In genomic region chr3:188729422-188729821, GRCh38 we compare ENCODE assay signal across 35 cellular contexts.
DNase-seq lines count a peak whose midpoint lies in the region; ATAC-seq and TF ChIP-seq lines count a peak whose summit lies in the region.
"Had no signal": no experiment of that assay in that cellular context is flagged by ENCODE, and none has a peak within 500 bp of the region (broad histone marks: within the 10 kb centered on the region; RNA-seq: fewer than 3 reads in every experiment).

No MANE protein-coding gene starts in this region.

- H3K27ac Mint-ChIP-seq in type B pancreatic cell (no peak overlapping the region), MCF 10A (ENCODE audit: low read depth, unreplicated experiment) (no peak overlapping the region)
- no peak overlapping the region for H3K27ac Mint-ChIP-seq in CD4-positive, alpha-beta T cell
- H3K27ac Mint-ChIP-seq: activated CD8-positive, alpha-beta memory T cell treated with anti-CD3 and anti-CD28 coated beads, Interleukin-2, amount 10 ng/mL, durations not matched to agents 7 days and 5 days; activated naive CD8-positive, alpha-beta T cell treated with anti-CD3 and anti-CD28 coated beads for 36 hours had no signal

- no peak overlapping the region for H3K9ac ChIP-seq in KMS-11
- H3K9ac ChIP-seq in SK-N-MC (ENCODE audit: insufficient read length): no peak overlapping the region
- H3K9ac ChIP-seq: BLaER1, parathyroid adenoma had no signal

- BruUV-seq in MCF 10A (replicated peaks; lab: Mats Ljungman, UMichigan): no TSS peak

- peaks cover 9% of the 10 kb centered on the region; the same call in 1 of the 2 replicates for H3K36me3 ChIP-seq in DOHH2 (ENCODE audit: control insufficient read depth, low read length)
- H3K36me3 ChIP-seq in KMS-11 (ENCODE audit: insufficient read depth): no peaks in the 10 kb centered on the region
- H3K36me3 ChIP-seq in SK-N-MC (ENCODE audit: insufficient read depth, low read length): no peaks in the 10 kb centered on the region
- H3K36me3 ChIP-seq: BLaER1, breast epithelium, gastrocnemius medialis, suprapubic skin, upper lobe of right lung had no signal

- H3K4me1 Mint-ChIP-seq in type B pancreatic cell (ENCODE audit: unreplicated experiment) (peaks cover under 1% of the 10 kb centered on the region), MCF 10A (ENCODE audit: insufficient read depth, unreplicated experiment) (peaks cover 7% of the 10 kb centered on the region)
- H3K4me1 Mint-ChIP-seq in CD4-positive, alpha-beta T cell (ENCODE audit: low read depth): peaks cover 23% of the 10 kb centered on the region
- H3K4me1 Mint-ChIP-seq: neural crest cell had no signal

- peak overlapping the region; percentile 66 for H3K4me2 ChIP-seq in DOHH2 (ENCODE audit: low read length)
- H3K4me2 ChIP-seq in KMS-11: peak overlapping the region; percentile 9; the same call in 1 of the 2 replicates
- H3K4me2 ChIP-seq: BLaER1, hepatocyte had no signal

- peak overlapping the region; percentile 55 for H3K4me3 ChIP-seq in DOHH2 (ENCODE audit: low read length)
- no peak overlapping the region for H3K4me3 ChIP-seq in KMS-11 (IDR thresholded peaks at IDR 0.05; ENCODE audit: insufficient read depth, low read depth, low read length)
- no peak overlapping the region for H3K4me3 ChIP-seq in SK-N-MC
- H3K4me3 ChIP-seq: BLaER1, breast epithelium, gastrocnemius medialis, hepatocyte, SJSA1, skin epidermis, suprapubic skin, upper lobe of right lung had no signal

- no peaks in the 10 kb centered on the region for H3K27me3 Mint-ChIP-seq in type B pancreatic cell
- no peaks in the 10 kb centered on the region for H3K27me3 Mint-ChIP-seq in MCF 10A (ENCODE audit: insufficient read depth, unreplicated experiment)
- H3K27me3 Mint-ChIP-seq in CD4-positive, alpha-beta T cell: no peaks in the 10 kb centered on the region
- H3K27me3 Mint-ChIP-seq: activated CD8-positive, alpha-beta memory T cell treated with anti-CD3 and anti-CD28 coated beads, Interleukin-2, amount 10 ng/mL, durations not matched to agents 7 days and 5 days; activated naive CD8-positive, alpha-beta T cell treated with anti-CD3 and anti-CD28 coated beads for 36 hours had no signal

- no peaks in the 10 kb centered on the region for H3K9me2 ChIP-seq in DOHH2 (replicated peaks; ENCODE audit: control insufficient read depth, low read length)

- CTCF ChIA-PET in MCF 10A (lab: Yijun Ruan, JAX): interaction anchor here (0.6 kb wide), 1 partner anchor 699 kb away, joined by 3 read pairs; no protein-coding TSS in a partner anchor
- CTCF ChIA-PET in CD4-positive, alpha-beta T cell (lab: Charles Lee): interaction anchor here (0.6 kb wide), 1 partner anchor 989 kb away, joined by 3 read pairs; no protein-coding TSS in a partner anchor

- intact Hi-C loops in MCF 10A (cut with micrococcal nuclease): no loop called here
- intact Hi-C loops in CD4-positive, alpha-beta T cell (cut with DNase I, micrococcal nuclease): no loop called here

- POLR2A ChIA-PET in MCF 10A (lab: Yijun Ruan, JAX): no interaction called here
- POLR2A ChIA-PET in CD4-positive, alpha-beta T cell (lab: Charles Lee): no interaction called here

- ATAC-seq in CD4-positive, alpha-beta T cell (ENCODE audit: poor library complexity): no peak
- ATAC-seq: activated CD4-positive, CD25-positive, alpha-beta regulatory T cell treated with anti-CD3 and anti-CD28 coated beads, Interleukin-2, amount 50 U/mL, for 24 hours; activated CD8-positive, alpha-beta memory T cell treated with anti-CD3 and anti-CD28 coated beads, Interleukin-2, amount 10 ng/mL, durations not matched to agents 7 days and 5 days; activated T-cell treated with anti-CD3 and anti-CD28 coated beads, Interleukin-2, amount 50 U/mL, for 4 hours; gastrocnemius medialis; left colon; upper lobe of right lung had no signal

- H3K36me3 Mint-ChIP-seq in type B pancreatic cell (peaks cover 23% of the 10 kb centered on the region), MCF 10A (ENCODE audit: insufficient read depth, unreplicated experiment) (no peaks in the 10 kb centered on the region)
- no peaks in the 10 kb centered on the region for H3K36me3 Mint-ChIP-seq in CD4-positive, alpha-beta T cell (ENCODE audit: low read depth)

- H3K9me3 ChIP-seq in DOHH2 (ENCODE audit: control insufficient read depth, insufficient read depth, low read length) (no peaks in the 10 kb centered on the region), SK-N-MC (ENCODE audit: low read depth, low read length) (no peaks in the 10 kb centered on the region)
- H3K9me3 ChIP-seq in CD4-positive, alpha-beta T cell (ENCODE audit: control insufficient read depth, low read length): no peaks in the 10 kb centered on the region
- H3K9me3 ChIP-seq: BLaER1, breast epithelium, Caco-2, gastrocnemius medialis, SJSA1, suprapubic skin, upper lobe of right lung had no signal

- H3K4me1 ChIP-seq in DOHH2 (ENCODE audit: control insufficient read depth, low read length): peaks cover 56% of the 10 kb centered on the region
- H3K4me1 ChIP-seq in KMS-11 (ENCODE audit: low read depth, poor library complexity, severe bottlenecking): peaks cover 10% of the 10 kb centered on the region
- H3K4me1 ChIP-seq: BLaER1, breast epithelium, parathyroid adenoma, SJSA1, suprapubic skin had no signal

- H3K9me3 Mint-ChIP-seq in type B pancreatic cell (no peaks in the 10 kb centered on the region), MCF 10A (ENCODE audit: unreplicated experiment) (no peaks in the 10 kb centered on the region)
- no peaks in the 10 kb centered on the region for H3K9me3 Mint-ChIP-seq in CD4-positive, alpha-beta T cell
- H3K9me3 Mint-ChIP-seq: activated naive CD8-positive, alpha-beta T cell treated with anti-CD3 and anti-CD28 coated beads for 36 hours; activated T-cell treated with anti-CD3 and anti-CD28 coated beads, Interleukin-2, amount 50 U/mL, for 4 hours had no signal

- DNase-seq in SK-N-MC (ENCODE audit: low read depth, low spot score): peak; percentile 24
- peak; percentile 24 for DNase-seq in germinal center (ENCODE audit: low spot score)
- DNase-seq in NCI-H187 (lab: John Stamatoyannopoulos, UW): no peak
- DNase-seq in type B pancreatic cell (ENCODE audit: extremely low spot score, unreplicated experiment): no peak
- DNase-seq in MCF 10A (ENCODE audit: unreplicated experiment): no peak
- DNase-seq in CD4-positive, alpha-beta T cell: no peak
- DNase-seq: activated CD4-positive, alpha-beta T cell treated with anti-CD3 and anti-CD28 coated beads, Interleukin-2, amount 50 U/mL, for 4 hours; activated CD8-positive, alpha-beta memory T cell treated with anti-CD3 and anti-CD28 coated beads, Interleukin-2, amount 10 ng/mL, durations not matched to agents 7 days and 5 days; activated gamma-delta T cell; activated naive CD8-positive, alpha-beta T cell treated with anti-CD3 and anti-CD28 coated beads for 36 hours; activated T-cell treated with anti-CD3 and anti-CD28 coated beads, Interleukin-2, amount 50 U/mL, for 4 hours; anterior cingulate cortex; Caco-2; DMS79; gastrocnemius medialis; GDM1; KG1; left colon; NCI-H146; NCI-H2171; NCI-H524; retina; stimulated activated naive CD4-positive, alpha-beta T cell; upper lobe of right lung had no signal

- no peak overlapping the region for H2AFZ ChIP-seq in KMS-11 (ENCODE audit: low read depth)
- H2AFZ ChIP-seq: hepatocyte, parathyroid adenoma had no signal

- no peak overlapping the region for H3K4me3 Mint-ChIP-seq in type B pancreatic cell
- H3K4me3 Mint-ChIP-seq in MCF 10A (ENCODE audit: unreplicated experiment): no peak overlapping the region
- no peak overlapping the region for H3K4me3 Mint-ChIP-seq in CD4-positive, alpha-beta T cell
- H3K4me3 Mint-ChIP-seq: activated CD8-positive, alpha-beta memory T cell treated with anti-CD3 and anti-CD28 coated beads, Interleukin-2, amount 10 ng/mL, durations not matched to agents 7 days and 5 days; activated naive CD8-positive, alpha-beta T cell treated with anti-CD3 and anti-CD28 coated beads for 36 hours; activated T-cell treated with anti-CD3 and anti-CD28 coated beads, Interleukin-2, amount 50 U/mL, for 4 hours; neural crest cell had no signal

- no peak for TF ChIP-seq CTCF in DOHH2 (IDR thresholded peaks at IDR 0.05; ENCODE audit: low read depth, low read length, poor library complexity, severe bottlenecking)
- no peak for TF ChIP-seq CTCF in KMS-11 (conservative IDR thresholded peaks at IDR 0.05; ENCODE audit: low read depth, low read length)
- TF ChIP-seq CTCF in type B pancreatic cell (conservative IDR thresholded peaks at IDR 0.05): no peak
- no peak for TF ChIP-seq CTCF in MCF 10A (IDR thresholded peaks at IDR 0.05; ENCODE audit: unreplicated experiment)
- no peak for TF ChIP-seq CTCF in CD4-positive, alpha-beta T cell (IDR thresholded peaks at IDR 0.05)

- H3K79me2 ChIP-seq in DOHH2 (ENCODE audit: control insufficient read depth, low read length) (no peaks in the 10 kb centered on the region), KMS-11 (ENCODE audit: insufficient read depth, low read depth) (no peaks in the 10 kb centered on the region)
- H3K79me2 ChIP-seq: parathyroid adenoma had no signal

- H3K27ac ChIP-seq in DOHH2 (ENCODE audit: low read depth, low read length) (peak overlapping the region; percentile 30), KMS-11 (no peak overlapping the region), SK-N-MC (no peak overlapping the region)
- H3K27ac ChIP-seq in CD4-positive, alpha-beta T cell (ENCODE audit: low read depth, low read length): no peak overlapping the region
- H3K27ac ChIP-seq: BLaER1, breast epithelium, gastrocnemius medialis, hepatocyte, parathyroid adenoma, SJSA1, skin epidermis, suprapubic skin, upper lobe of right lung had no signal

- H4K20me1 ChIP-seq in DOHH2 (ENCODE audit: control insufficient read depth, insufficient read depth, low read depth, low read length) (no peaks in the 10 kb centered on the region), KMS-11 (ENCODE audit: insufficient read depth) (no peaks in the 10 kb centered on the region)
- H4K20me1 ChIP-seq: BLaER1 had no signal

- H3K27me3 ChIP-seq in DOHH2 (ENCODE audit: control insufficient read depth, low read length): no peaks in the 10 kb centered on the region
- no peaks in the 10 kb centered on the region for H3K27me3 ChIP-seq in KMS-11 (ENCODE audit: insufficient read depth, low read depth)
- H3K27me3 ChIP-seq in CD4-positive, alpha-beta T cell (ENCODE audit: control insufficient read depth, insufficient read depth, low read length): no peaks in the 10 kb centered on the region
- H3K27me3 ChIP-seq: BLaER1, breast epithelium, gastrocnemius medialis, hepatocyte, SJSA1, suprapubic skin, upper lobe of right lung had no signal

- H3F3A ChIP-seq in DOHH2 (ENCODE audit: control insufficient read depth, insufficient read depth): peaks cover 11% of the 10 kb centered on the region; the same call in 1 of the 2 replicates

Comparison
In these comparisons a context has a peak if more than half of its experiments do, and no peak if none do; other contexts are left out.
1. DNase-seq: peak in SK-N-MC (single experiment) and germinal center (single experiment); none in NCI-H187 (0 of 2), type B pancreatic cell (single experiment), MCF 10A (single experiment) and CD4-positive, alpha-beta T cell (0 of 10).